ENCODE assay signal across 8 cellular contexts in the genomic region with DNA sequence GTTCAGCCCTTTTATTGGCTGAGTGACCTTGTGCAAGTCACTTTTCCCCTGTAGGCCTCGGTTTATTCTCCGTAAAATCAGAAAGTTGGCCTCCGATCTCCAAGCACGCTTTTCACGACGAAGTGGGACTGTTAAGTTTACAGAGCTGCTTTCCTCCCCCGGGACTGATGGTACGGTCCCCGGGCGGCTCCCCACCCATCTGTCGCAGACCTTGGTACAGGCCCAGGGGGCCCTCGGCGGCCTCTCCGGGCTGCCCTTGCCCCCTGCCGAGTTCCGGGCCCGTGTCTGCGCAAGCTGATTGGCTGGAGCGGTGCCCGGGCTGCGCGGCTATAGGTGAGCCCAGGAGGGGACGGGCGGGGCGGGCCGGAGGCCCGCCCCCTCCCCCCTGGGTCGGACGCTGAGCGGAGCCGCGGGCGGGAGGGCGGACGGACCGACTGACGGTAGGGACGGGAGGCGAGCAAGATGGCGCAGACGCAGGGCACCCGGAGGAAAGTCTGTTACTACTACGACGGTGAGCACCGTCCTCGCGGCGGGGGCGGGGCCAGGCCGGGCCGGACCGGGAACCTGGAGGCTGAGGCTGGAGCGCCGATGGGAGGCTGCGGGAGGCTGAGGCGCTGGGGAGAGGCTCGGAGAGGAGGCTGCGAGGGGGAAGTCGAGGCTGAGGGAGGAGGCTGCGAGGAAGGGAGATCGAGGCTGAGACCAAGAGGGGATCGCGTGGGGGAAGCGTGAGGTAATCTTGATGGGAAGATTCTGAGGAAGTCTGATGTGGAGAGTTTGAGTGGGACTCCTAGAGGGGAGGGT. TPM values are rescaled to one million over a fixed set of nuclear protein-coding genes. Genes with fewer than 3 reads are reported as not detected.
A peak's percentile ranks its signal among the peaks of the same experiment; 100 is the strongest.
DNase-seq lines count a peak whose midpoint lies in the region; ATAC-seq and TF ChIP-seq lines count a peak whose summit lies in the region.

A gene (plus strand): TSS at position 376 of the 801 bp plus-strand sequence. CDS start 87 bp downstream, at position 463.

- no peaks in the 10 kb centered on the region for H3K27me3 Mint-ChIP-seq in CD4-positive, alpha-beta T cell
- no peaks in the 10 kb centered on the region for H3K27me3 Mint-ChIP-seq in activated CD4-positive, alpha-beta memory T cell treated with anti-CD3 and anti-CD28 coated beads for 36 hours

- peaks cover 54% of the 10 kb centered on the region for H3K4me1 Mint-ChIP-seq in CD4-positive, alpha-beta T cell (ENCODE audit: low read depth)
- peaks cover 46% of the 10 kb centered on the region for H3K4me1 Mint-ChIP-seq in activated CD4-positive, alpha-beta memory T cell treated with anti-CD3 and anti-CD28 coated beads for 36 hours (ENCODE audit: low read depth)

- no peaks in the 10 kb centered on the region for H3K27me3 ChIP-seq in CD4-positive, alpha-beta T cell (ENCODE audit: control insufficient read depth, insufficient read depth, low read length)
- H3K27me3 ChIP-seq in dorsolateral prefrontal cortex: peaks cover 0 to 5% (median 0%) of the 10 kb centered on the region in 45 donors
- no peaks in the 10 kb centered on the region for H3K27me3 ChIP-seq in right lobe of liver

- H3K4me1 ChIP-seq in right lobe of liver: peaks cover 0 to 28% (median 5%) of the 10 kb centered on the region in 4 donors

- intact Hi-C loops in CD4-positive, alpha-beta T cell (cut with DNase I, micrococcal nuclease): loop anchor here in 1 of 2 experiments (1.0 to 5.0 kb wide), 6 partner anchors 17 to 185 kb away; a partner anchor contains a TSS
- intact Hi-C loops in activated CD4-positive, alpha-beta memory T cell treated with anti-CD3 and anti-CD28 coated beads for 36 hours (cut with micrococcal nuclease): loop anchor here (1.0 to 5.0 kb wide), 5 partner anchors 19 to 102 kb away; a partner anchor contains a TSS
- intact Hi-C loops in dorsolateral prefrontal cortex (cut with DNase I) (loop anchor here (5.0 kb wide), 4 partner anchors 40 to 55 kb away; a partner anchor contains a TSS), right lobe of liver (cut with DNase I) (no loop called here)

- H3K36me3 ChIP-seq in right lobe of liver: no peaks in the 10 kb centered on the region

- H3K9me3 Mint-ChIP-seq in CD4-positive, alpha-beta T cell: no peaks in the 10 kb centered on the region
- no peaks in the 10 kb centered on the region for H3K9me3 Mint-ChIP-seq in activated CD4-positive, alpha-beta memory T cell treated with anti-CD3 and anti-CD28 coated beads for 36 hours

- peaks cover 41% of the 10 kb centered on the region for H3K36me3 Mint-ChIP-seq in CD4-positive, alpha-beta T cell (ENCODE audit: low read depth)
- H3K36me3 Mint-ChIP-seq in activated CD4-positive, alpha-beta memory T cell treated with anti-CD3 and anti-CD28 coated beads for 36 hours: peaks cover 26% of the 10 kb centered on the region

- CTCF ChIA-PET in CD4-positive, alpha-beta T cell (lab: Charles Lee): interaction anchor here (0.8 to 3.2 kb wide), 10 partner anchors 11 to 76 kb away, joined by 3 to 27 read pairs (median 5); a partner anchor contains a TSS
- CTCF ChIA-PET in activated CD4-positive, alpha-beta memory T cell treated with anti-CD3 and anti-CD28 coated beads for 36 hours (lab: Charles Lee): interaction anchor here (0.7 to 2.5 kb wide), 7 partner anchors 8 to 122 kb away, joined by 3 to 29 read pairs (median 4); a partner anchor contains a TSS

- under 1% methylated on average over 36 of the region's 64 CpGs for WGBS in right lobe of liver (ENCODE audit: insufficient coverage, low coverage, low lambda C conversion rate, missing lambda C conversion rate)

- H3K4me3 Mint-ChIP-seq in CD4-positive, alpha-beta T cell: peak within 1 kb of the TSS; percentile 100
- peak within 1 kb of the TSS; percentile 100 for H3K4me3 Mint-ChIP-seq in activated CD4-positive, alpha-beta memory T cell treated with anti-CD3 and anti-CD28 coated beads for 36 hours

- H3K9me3 ChIP-seq in CD4-positive, alpha-beta T cell (ENCODE audit: control insufficient read depth, low read length): no peaks in the 10 kb centered on the region
- H3K9me3 ChIP-seq in right lobe of liver: no peaks in the 10 kb centered on the region

- DNase-seq in CD4-positive, alpha-beta T cell: peak; percentile 93 to 98 (median 96)
- DNase-seq in HK-2 (ENCODE audit: unreplicated experiment) (peak; percentile 98), NCI-H82 treated with DMSO at 0.1 percent for 48 hours (lab: John Stamatoyannopoulos, UW; ENCODE audit: unreplicated experiment) (peak; percentile 93), dorsolateral prefrontal cortex (peak; percentile 46 to 90 (median 85)), right lobe of liver (peak; percentile 99 to 100 (median 99))
- peak; percentile 98 for DNase-seq in activated CD4-positive, alpha-beta memory T cell treated with anti-CD3 and anti-CD28 coated beads for 36 hours
- DNase-seq in stimulated activated CD4-positive, alpha-beta T cell treated with anti-CD3 and anti-CD28 coated beads, Interleukin-4, amount 100 ng/mL, for 24 hours: peak; percentile 97

- H3K27ac Mint-ChIP-seq in CD4-positive, alpha-beta T cell: peak within 1 kb of the TSS; percentile 92
- H3K27ac Mint-ChIP-seq in activated CD4-positive, alpha-beta memory T cell treated with anti-CD3 and anti-CD28 coated beads for 36 hours: peak within 1 kb of the TSS; percentile 93

- H3K4me3 ChIP-seq in dorsolateral prefrontal cortex: peak within 1 kb of the TSS; percentile 45 to 95 (median 80)
- peak within 1 kb of the TSS; percentile 72 to 94 (median 91) for H3K4me3 ChIP-seq in right lobe of liver

- ATAC-seq in CD4-positive, alpha-beta T cell (ENCODE audit: poor library complexity): peak; percentile 91
- ATAC-seq in GM19452 (IDR thresholded peaks at IDR 0.05; ENCODE audit: unreplicated experiment) (peak; percentile 98), right lobe of liver (peak; percentile 94 to 98 (median 96))

- peak; percentile 73 for TF ChIP-seq POLR2A in right lobe of liver (IDR thresholded peaks at IDR 0.05)

- POLR2A ChIA-PET in CD4-positive, alpha-beta T cell (lab: Charles Lee): interaction anchor here (0.7 to 9.2 kb wide), 36 partner anchors 8 to 359 kb away, joined by 3 to 175 read pairs (median 6); a partner anchor contains a TSS
- POLR2A ChIA-PET in activated CD4-positive, alpha-beta memory T cell treated with anti-CD3 and anti-CD28 coated beads for 36 hours (lab: Charles Lee): interaction anchor here (0.5 to 2.3 kb wide), 11 partner anchors 11 to 102 kb away, joined by 3 to 16 read pairs (median 5); a partner anchor contains a TSS

- TF ChIP-seq CTCF in CD4-positive, alpha-beta T cell (IDR thresholded peaks at IDR 0.05): no peak
- peak in 13 of 56 donors; percentile 2 to 45 (median 12) for TF ChIP-seq CTCF in dorsolateral prefrontal cortex (IDR thresholded peaks at IDR 0.05 in 54 of 56, conservative IDR thresholded peaks at IDR 0.05 in 2 of 56; ENCODE audit: low read depth in 1 of 56, partially characterized antibody in 56 of 56)
- TF ChIP-seq CTCF in right lobe of liver (IDR thresholded peaks at IDR 0.05): no peak

- peak within 1 kb of the TSS; percentile 81 for H3K27ac ChIP-seq in CD4-positive, alpha-beta T cell (ENCODE audit: low read depth, low read length)
- H3K27ac ChIP-seq in dorsolateral prefrontal cortex (peak within 1 kb of the TSS in 56 of 59 donors; percentile 1 to 92 (median 74)), right lobe of liver (peak within 1 kb of the TSS; percentile 77 to 80 (median 79))

RNA-seq across cellular contexts. Expression of the gene that starts here (rescaled TPM):
- total RNA-seq in CD4-positive, alpha-beta T cell: 10 to 100 TPM; 56.9 to 61.0 TPM
- 100 to 1,000 TPM; 136 to 139 TPM for total RNA-seq in activated CD4-positive, alpha-beta memory T cell treated with anti-CD3 and anti-CD28 coated beads for 36 hours
- total RNA-seq in dorsolateral prefrontal cortex: 10 to 100 TPM; 16.3 to 56.0 (median 29.8) TPM
- 10 to 100 TPM; 24.0 to 40.6 (median 32.4) TPM for total RNA-seq in right lobe of liver

Comparison
In these comparisons a context has a peak if more than half of its experiments do, and no peak if none do; other contexts are left out.
1. Peak in every context shown above with its lines: DNase-seq, ATAC-seq, H3K4me3 ChIP-seq and H3K27ac ChIP-seq.
2. intact Hi-C loops: an anchor here in activated CD4-positive, alpha-beta memory T cell treated with anti-CD3 and anti-CD28 coated beads for 36 hours (1.0 to 5.0 kb wide) and dorsolateral prefrontal cortex (5.0 kb wide); none called in right lobe of liver.